In genomic region chr5:156942064-156942463, GRCh38 we compare ENCODE assay signal across 11 cellular contexts. TPM values are rescaled to one million over a fixed set of nuclear protein-coding genes. Genes with fewer than 3 reads are reported as not detected.
DNase-seq lines count a peak whose midpoint lies in the region; ATAC-seq and TF ChIP-seq lines count a peak whose summit lies in the region.
"Had no signal": no experiment of that assay in that cellular context is flagged by ENCODE, and none has a peak within 500 bp of the region (broad histone marks: within the 10 kb centered on the region; RNA-seq: fewer than 3 reads in every experiment).

No MANE protein-coding gene starts in this region.

- H3K4me3 Mint-ChIP-seq in CD8-positive, alpha-beta memory T cell: peak overlapping the region in 4 of 7 donors; percentile 39 to 66 (median 47)
- H3K4me3 Mint-ChIP-seq: mesothelial cell of epicardium had no signal

- H3K4me3 ChIP-seq in CD8-positive, alpha-beta memory T cell (ENCODE audit: low read length): no peak overlapping the region
- H3K4me3 ChIP-seq: BLaER1 had no signal

- H3K4me1 Mint-ChIP-seq in CD8-positive, alpha-beta memory T cell: peaks cover 11 to 20% (median 11%) of the 10 kb centered on the region in 3 donors
- H3K4me1 Mint-ChIP-seq: mesothelial cell of epicardium had no signal

- H3K36me3 Mint-ChIP-seq in CD8-positive, alpha-beta memory T cell: peaks cover 0 to 4% (median 3%) of the 10 kb centered on the region in 3 donors
- H3K36me3 Mint-ChIP-seq: mesothelial cell of epicardium had no signal

- peaks cover 11% of the 10 kb centered on the region for H3K4me1 ChIP-seq in CD8-positive, alpha-beta memory T cell (ENCODE audit: insufficient read depth, low read length)
- H3K4me1 ChIP-seq: BLaER1 had no signal

- H3K27ac Mint-ChIP-seq in CD8-positive, alpha-beta memory T cell: peak overlapping the region in 7 of 8 donors; percentile 52 to 88 (median 75)
- H3K27ac Mint-ChIP-seq: mesothelial cell of epicardium had no signal

- POLR2A ChIA-PET in CD8-positive, alpha-beta memory T cell (lab: Charles Lee): no interaction called here

- H3K27me3 ChIP-seq in CD8-positive, alpha-beta memory T cell (ENCODE audit: insufficient read depth, low read length, poor library complexity, severe bottlenecking): no peaks in the 10 kb centered on the region

- no peaks in the 10 kb centered on the region for H3K36me3 ChIP-seq in CD8-positive, alpha-beta memory T cell (ENCODE audit: insufficient read depth, low read length)
- H3K36me3 ChIP-seq: BLaER1 had no signal

- ATAC-seq in GM19324 (IDR thresholded peaks at IDR 0.05; ENCODE audit: low FRiP score, unreplicated experiment): peak; percentile 92
- peak; percentile 100 for ATAC-seq in HG02938 (IDR thresholded peaks at IDR 0.05; ENCODE audit: unreplicated experiment)
- ATAC-seq: Panc1 had no signal

- H3K9me3 Mint-ChIP-seq in CD8-positive, alpha-beta memory T cell: no peaks in the 10 kb centered on the region

- no peaks in the 10 kb centered on the region for H3K9me3 ChIP-seq in CD8-positive, alpha-beta memory T cell (ENCODE audit: low read length)

- no peak for DNase-seq in CD8-positive, alpha-beta memory T cell
- no peak for DNase-seq in hypothalamus (lab: John Stamatoyannopoulos, UW)
- no peak for DNase-seq in COR-L47 (lab: John Stamatoyannopoulos, UW)
- no peak for DNase-seq in C1 segment of cervical spinal cord (lab: John Stamatoyannopoulos, UW)
- DNase-seq in NCI-H345 treated with DMSO at 0.1 percent for 48 hours (lab: John Stamatoyannopoulos, UW; ENCODE audit: unreplicated experiment): no peak

- peaks cover 2 to 4% of the 10 kb centered on the region in 2 donors for H3K27me3 Mint-ChIP-seq in CD8-positive, alpha-beta memory T cell

- no peak overlapping the region for H3K27ac ChIP-seq in CD8-positive, alpha-beta memory T cell (ENCODE audit: low read depth, low read length)
- H3K27ac ChIP-seq in VCaP: peak overlapping the region; percentile 49
- H3K27ac ChIP-seq: BLaER1 had no signal

- no peak for TF ChIP-seq CTCF in VCaP (conservative IDR thresholded peaks at IDR 0.05)

- CTCF ChIA-PET in CD8-positive, alpha-beta memory T cell (lab: Charles Lee): no interaction called here

RNA-seq across cellular contexts. Expression of gene TIMD4, which starts 21.0 kb away (rescaled TPM):
- 1 to 10 TPM in 1 of 2 experiments, under 1 TPM in 1; 0.60 to 1.5 TPM for total RNA-seq in CD8-positive, alpha-beta memory T cell
- polyA plus RNA-seq in CD8-positive, alpha-beta memory T cell: 3.3 TPM
- total RNA-seq: mesothelial cell of epicardium had no signal
